Comparison of ENCODE assay signal across 3 cellular contexts in the genomic region with DNA sequence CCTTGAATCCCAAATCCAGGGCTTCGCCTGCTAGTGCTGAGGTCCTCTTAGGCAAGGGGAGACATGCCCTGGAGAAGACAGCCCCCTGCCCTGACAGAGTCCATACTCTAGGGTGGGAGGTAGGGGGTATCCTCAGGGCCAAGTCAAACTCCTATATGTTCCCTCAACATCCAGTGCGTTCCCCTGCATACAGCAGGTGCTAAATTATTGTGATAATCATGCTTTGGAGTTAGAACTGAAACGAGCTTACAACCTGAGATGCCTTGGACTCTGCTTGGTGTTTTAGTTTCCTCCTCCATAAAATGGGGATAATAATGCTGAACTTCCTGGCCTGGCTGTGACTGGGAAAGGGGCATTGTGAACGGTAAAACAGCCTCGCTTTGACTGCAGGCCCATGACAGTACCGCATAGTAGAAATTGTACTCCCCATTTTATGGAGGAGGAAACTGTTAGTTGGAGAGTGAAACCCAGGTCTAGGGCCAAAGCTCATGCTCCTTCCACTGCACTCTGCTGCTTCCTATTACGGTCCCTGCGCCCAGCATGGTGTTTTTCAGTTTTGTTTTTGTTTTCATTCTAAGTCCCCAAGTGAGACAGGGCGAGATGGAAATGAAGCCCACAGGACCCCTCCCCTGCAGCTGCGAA.
TF ChIP-seq lines count a peak whose summit lies in the region.

No MANE protein-coding gene starts in this region.

TF ChIP-seq in SK-N-SH, 30 proteins besides CTCF, POLR2A, EP300 and RAD21 (continued from another document and continues in another):
- TF ChIP-seq, protein P1, sequence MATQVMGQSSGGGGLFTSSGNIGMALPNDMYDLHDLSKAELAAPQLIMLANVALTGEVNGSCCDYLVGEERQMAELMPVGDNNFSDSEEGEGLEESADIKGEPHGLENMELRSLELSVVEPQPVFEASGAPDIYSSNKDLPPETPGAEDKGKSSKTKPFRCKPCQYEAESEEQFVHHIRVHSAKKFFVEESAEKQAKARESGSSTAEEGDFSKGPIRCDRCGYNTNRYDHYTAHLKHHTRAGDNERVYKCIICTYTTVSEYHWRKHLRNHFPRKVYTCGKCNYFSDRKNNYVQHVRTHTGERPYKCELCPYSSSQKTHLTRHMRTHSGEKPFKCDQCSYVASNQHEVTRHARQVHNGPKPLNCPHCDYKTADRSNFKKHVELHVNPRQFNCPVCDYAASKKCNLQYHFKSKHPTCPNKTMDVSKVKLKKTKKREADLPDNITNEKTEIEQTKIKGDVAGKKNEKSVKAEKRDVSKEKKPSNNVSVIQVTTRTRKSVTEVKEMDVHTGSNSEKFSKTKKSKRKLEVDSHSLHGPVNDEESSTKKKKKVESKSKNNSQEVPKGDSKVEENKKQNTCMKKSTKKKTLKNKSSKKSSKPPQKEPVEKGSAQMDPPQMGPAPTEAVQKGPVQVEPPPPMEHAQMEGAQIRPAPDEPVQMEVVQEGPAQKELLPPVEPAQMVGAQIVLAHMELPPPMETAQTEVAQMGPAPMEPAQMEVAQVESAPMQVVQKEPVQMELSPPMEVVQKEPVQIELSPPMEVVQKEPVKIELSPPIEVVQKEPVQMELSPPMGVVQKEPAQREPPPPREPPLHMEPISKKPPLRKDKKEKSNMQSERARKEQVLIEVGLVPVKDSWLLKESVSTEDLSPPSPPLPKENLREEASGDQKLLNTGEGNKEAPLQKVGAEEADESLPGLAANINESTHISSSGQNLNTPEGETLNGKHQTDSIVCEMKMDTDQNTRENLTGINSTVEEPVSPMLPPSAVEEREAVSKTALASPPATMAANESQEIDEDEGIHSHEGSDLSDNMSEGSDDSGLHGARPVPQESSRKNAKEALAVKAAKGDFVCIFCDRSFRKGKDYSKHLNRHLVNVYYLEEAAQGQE (IDR thresholded peaks at IDR 0.05; ENCODE audit: low read depth, low read length) = no peak
- TF ChIP-seq FOXM1 (IDR thresholded peaks at IDR 0.05; ENCODE audit: low read depth) = no peak
- TF ChIP-seq SIN3A (IDR thresholded peaks at IDR 0.05; ENCODE audit: borderline replicate concordance, low read depth, low read length) = no peak
- TF ChIP-seq TCF12 (IDR thresholded peaks at IDR 0.05) = no peak
- TF ChIP-seq, protein P2, sequence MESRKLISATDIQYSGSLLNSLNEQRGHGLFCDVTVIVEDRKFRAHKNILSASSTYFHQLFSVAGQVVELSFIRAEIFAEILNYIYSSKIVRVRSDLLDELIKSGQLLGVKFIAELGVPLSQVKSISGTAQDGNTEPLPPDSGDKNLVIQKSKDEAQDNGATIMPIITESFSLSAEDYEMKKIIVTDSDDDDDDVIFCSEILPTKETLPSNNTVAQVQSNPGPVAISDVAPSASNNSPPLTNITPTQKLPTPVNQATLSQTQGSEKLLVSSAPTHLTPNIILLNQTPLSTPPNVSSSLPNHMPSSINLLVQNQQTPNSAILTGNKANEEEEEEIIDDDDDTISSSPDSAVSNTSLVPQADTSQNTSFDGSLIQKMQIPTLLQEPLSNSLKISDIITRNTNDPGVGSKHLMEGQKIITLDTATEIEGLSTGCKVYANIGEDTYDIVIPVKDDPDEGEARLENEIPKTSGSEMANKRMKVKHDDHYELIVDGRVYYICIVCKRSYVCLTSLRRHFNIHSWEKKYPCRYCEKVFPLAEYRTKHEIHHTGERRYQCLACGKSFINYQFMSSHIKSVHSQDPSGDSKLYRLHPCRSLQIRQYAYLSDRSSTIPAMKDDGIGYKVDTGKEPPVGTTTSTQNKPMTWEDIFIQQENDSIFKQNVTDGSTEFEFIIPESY (IDR thresholded peaks at IDR 0.05; ENCODE audit: borderline replicate concordance, low read depth) = no peak
- TF ChIP-seq EZH2phosphoT487 (IDR thresholded peaks at IDR 0.05; ENCODE audit: borderline replicate concordance, low read depth) = no peak
- no peak for TF ChIP-seq GABPA (IDR thresholded peaks at IDR 0.05; ENCODE audit: low read depth)
- no peak for TF ChIP-seq FOSL2 (IDR thresholded peaks at IDR 0.05; ENCODE audit: borderline replicate concordance, low read depth)
- TF ChIP-seq, protein P3, sequence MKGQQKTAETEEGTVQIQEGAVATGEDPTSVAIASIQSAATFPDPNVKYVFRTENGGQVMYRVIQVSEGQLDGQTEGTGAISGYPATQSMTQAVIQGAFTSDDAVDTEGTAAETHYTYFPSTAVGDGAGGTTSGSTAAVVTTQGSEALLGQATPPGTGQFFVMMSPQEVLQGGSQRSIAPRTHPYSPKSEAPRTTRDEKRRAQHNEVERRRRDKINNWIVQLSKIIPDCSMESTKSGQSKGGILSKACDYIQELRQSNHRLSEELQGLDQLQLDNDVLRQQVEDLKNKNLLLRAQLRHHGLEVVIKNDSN (IDR thresholded peaks at IDR 0.05; ENCODE audit: borderline replicate concordance, low read depth) = no peak
- TF ChIP-seq POLR2AphosphoS5 (IDR thresholded peaks at IDR 0.05; ENCODE audit: low read depth, low read length) = no peak
- no peak for TF ChIP-seq NRF1 (IDR thresholded peaks at IDR 0.05; ENCODE audit: low read depth, low read length)
- TF ChIP-seq ELF1 (IDR thresholded peaks at IDR 0.05) = no peak
- no peak for TF ChIP-seq RXRA (IDR thresholded peaks at IDR 0.05; ENCODE audit: borderline replicate concordance, low read depth)

TF ChIP-seq in SK-N-SH treated with all-trans-retinoic acid at 6 μM for 48 hours, 23 proteins besides CTCF, POLR2A, EP300 and RAD21 (continued from another document):
- no peak for TF ChIP-seq TOX (CRISPR knock-in tag; IDR thresholded peaks at IDR 0.05; ENCODE audit: borderline replicate concordance)
- TF ChIP-seq, protein P4, sequence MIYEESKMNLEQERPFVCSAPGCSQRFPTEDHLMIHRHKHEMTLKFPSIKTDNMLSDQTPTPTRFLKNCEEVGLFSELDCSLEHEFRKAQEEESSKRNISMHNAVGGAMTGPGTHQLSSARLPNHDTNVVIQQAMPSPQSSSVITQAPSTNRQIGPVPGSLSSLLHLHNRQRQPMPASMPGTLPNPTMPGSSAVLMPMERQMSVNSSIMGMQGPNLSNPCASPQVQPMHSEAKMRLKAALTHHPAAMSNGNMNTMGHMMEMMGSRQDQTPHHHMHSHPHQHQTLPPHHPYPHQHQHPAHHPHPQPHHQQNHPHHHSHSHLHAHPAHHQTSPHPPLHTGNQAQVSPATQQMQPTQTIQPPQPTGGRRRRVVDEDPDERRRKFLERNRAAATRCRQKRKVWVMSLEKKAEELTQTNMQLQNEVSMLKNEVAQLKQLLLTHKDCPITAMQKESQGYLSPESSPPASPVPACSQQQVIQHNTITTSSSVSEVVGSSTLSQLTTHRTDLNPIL (CRISPR knock-in tag; IDR thresholded peaks at IDR 0.05; ENCODE audit: low read depth) = no peak
- TF ChIP-seq, protein P5, sequence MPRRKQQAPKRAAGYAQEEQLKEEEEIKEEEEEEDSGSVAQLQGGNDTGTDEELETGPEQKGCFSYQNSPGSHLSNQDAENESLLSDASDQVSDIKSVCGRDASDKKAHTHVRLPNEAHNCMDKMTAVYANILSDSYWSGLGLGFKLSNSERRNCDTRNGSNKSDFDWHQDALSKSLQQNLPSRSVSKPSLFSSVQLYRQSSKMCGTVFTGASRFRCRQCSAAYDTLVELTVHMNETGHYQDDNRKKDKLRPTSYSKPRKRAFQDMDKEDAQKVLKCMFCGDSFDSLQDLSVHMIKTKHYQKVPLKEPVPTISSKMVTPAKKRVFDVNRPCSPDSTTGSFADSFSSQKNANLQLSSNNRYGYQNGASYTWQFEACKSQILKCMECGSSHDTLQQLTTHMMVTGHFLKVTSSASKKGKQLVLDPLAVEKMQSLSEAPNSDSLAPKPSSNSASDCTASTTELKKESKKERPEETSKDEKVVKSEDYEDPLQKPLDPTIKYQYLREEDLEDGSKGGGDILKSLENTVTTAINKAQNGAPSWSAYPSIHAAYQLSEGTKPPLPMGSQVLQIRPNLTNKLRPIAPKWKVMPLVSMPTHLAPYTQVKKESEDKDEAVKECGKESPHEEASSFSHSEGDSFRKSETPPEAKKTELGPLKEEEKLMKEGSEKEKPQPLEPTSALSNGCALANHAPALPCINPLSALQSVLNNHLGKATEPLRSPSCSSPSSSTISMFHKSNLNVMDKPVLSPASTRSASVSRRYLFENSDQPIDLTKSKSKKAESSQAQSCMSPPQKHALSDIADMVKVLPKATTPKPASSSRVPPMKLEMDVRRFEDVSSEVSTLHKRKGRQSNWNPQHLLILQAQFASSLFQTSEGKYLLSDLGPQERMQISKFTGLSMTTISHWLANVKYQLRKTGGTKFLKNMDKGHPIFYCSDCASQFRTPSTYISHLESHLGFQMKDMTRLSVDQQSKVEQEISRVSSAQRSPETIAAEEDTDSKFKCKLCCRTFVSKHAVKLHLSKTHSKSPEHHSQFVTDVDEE (CRISPR knock-in tag; IDR thresholded peaks at IDR 0.05) = no peak
TF ChIP-seq in SK-N-SH treated with all-trans-retinoic acid at 6 μM for 48 hours: peak in this region for 0.

TF ChIP-seq in WTC11, 78 proteins besides CTCF, POLR2A, EP300 and RAD21 (continued from another document):
- TF ChIP-seq ESRRA (CRISPR knock-in tag; IDR thresholded peaks at IDR 0.05; ENCODE audit: borderline replicate concordance) (no peak), TEAD4 (CRISPR knock-in tag; IDR thresholded peaks at IDR 0.05) (no peak), OVOL2 (CRISPR knock-in tag; IDR thresholded peaks at IDR 0.05; ENCODE audit: borderline replicate concordance) (no peak), ZNF396 (CRISPR knock-in tag; IDR thresholded peaks at IDR 0.05; ENCODE audit: borderline replicate concordance) (no peak), SMAD3 (CRISPR knock-in tag; IDR thresholded peaks at IDR 0.05; ENCODE audit: borderline replicate concordance) (no peak), NR2C2 (CRISPR knock-in tag; IDR thresholded peaks at IDR 0.05) (no peak), NR3C1 (CRISPR knock-in tag; conservative IDR thresholded peaks at IDR 0.05; ENCODE audit: low read depth) (no peak), GABPB1 (CRISPR knock-in tag; IDR thresholded peaks at IDR 0.05) (no peak)
- TF ChIP-seq, protein P6, sequence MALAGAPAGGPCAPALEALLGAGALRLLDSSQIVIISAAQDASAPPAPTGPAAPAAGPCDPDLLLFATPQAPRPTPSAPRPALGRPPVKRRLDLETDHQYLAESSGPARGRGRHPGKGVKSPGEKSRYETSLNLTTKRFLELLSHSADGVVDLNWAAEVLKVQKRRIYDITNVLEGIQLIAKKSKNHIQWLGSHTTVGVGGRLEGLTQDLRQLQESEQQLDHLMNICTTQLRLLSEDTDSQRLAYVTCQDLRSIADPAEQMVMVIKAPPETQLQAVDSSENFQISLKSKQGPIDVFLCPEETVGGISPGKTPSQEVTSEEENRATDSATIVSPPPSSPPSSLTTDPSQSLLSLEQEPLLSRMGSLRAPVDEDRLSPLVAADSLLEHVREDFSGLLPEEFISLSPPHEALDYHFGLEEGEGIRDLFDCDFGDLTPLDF (CRISPR knock-in tag; IDR thresholded peaks at IDR 0.05) = no peak
- TF ChIP-seq, protein P7, sequence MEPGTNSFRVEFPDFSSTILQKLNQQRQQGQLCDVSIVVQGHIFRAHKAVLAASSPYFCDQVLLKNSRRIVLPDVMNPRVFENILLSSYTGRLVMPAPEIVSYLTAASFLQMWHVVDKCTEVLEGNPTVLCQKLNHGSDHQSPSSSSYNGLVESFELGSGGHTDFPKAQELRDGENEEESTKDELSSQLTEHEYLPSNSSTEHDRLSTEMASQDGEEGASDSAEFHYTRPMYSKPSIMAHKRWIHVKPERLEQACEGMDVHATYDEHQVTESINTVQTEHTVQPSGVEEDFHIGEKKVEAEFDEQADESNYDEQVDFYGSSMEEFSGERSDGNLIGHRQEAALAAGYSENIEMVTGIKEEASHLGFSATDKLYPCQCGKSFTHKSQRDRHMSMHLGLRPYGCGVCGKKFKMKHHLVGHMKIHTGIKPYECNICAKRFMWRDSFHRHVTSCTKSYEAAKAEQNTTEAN (CRISPR knock-in tag; IDR thresholded peaks at IDR 0.05) = no peak
- TF ChIP-seq, protein P3 (CRISPR knock-in tag; IDR thresholded peaks at IDR 0.05) = no peak
- TF ChIP-seq, protein P8, sequence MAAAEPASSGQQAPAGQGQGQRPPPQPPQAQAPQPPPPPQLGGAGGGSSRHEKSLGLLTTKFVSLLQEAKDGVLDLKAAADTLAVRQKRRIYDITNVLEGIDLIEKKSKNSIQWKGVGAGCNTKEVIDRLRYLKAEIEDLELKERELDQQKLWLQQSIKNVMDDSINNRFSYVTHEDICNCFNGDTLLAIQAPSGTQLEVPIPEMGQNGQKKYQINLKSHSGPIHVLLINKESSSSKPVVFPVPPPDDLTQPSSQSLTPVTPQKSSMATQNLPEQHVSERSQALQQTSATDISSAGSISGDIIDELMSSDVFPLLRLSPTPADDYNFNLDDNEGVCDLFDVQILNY (CRISPR knock-in tag; IDR thresholded peaks at IDR 0.05) = no peak
